5 cellular contexts compared by ENCODE assay signal in the genomic region with DNA sequence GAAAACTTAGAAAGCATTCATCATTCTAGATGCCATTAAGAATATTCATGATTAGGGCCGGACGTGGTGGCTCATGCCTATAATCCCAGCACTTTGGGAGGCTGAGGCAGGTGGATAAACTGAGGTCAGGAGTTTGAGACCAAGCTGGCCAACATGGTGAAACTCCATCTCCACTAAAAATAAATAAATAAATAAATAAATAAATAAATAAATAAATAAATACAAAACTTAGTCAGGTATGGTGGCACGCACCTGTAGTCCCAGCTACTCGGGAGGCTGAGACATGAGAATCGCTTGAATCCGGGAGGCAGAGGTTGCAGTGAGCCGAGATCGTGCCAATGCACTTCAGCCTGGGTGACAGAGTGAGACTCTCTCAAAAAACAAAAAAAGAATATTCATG. TPM values are rescaled to one million over a fixed set of nuclear protein-coding genes. Genes with fewer than 3 reads are reported as not detected.
"Had no signal": no experiment of that assay in that cellular context is flagged by ENCODE, and none has a peak within 500 bp of the region (broad histone marks: within the 10 kb centered on the region; RNA-seq: fewer than 3 reads in every experiment).

No MANE protein-coding gene starts in this region.

RNA-seq across cellular contexts. Expression of a gene that starts 13.9 kb away (rescaled TPM):
- polyA plus RNA-seq: naive thymus-derived CD8-positive, alpha-beta T cell; neural cell; smooth muscle cell had no signal

RNA-seq across cellular contexts. Expression of a gene that starts 38.5 kb away (rescaled TPM):
- polyA plus RNA-seq: neural cell, pancreas, right cardiac atrium had no signal
